ENCODE assay signal across 8 cellular contexts in genomic region chr13:26022538-26023292, GRCh38. TPM values are rescaled to one million over a fixed set of nuclear protein-coding genes. Genes with fewer than 3 reads are reported as not detected.
DNase-seq lines count a peak whose midpoint lies in the region; ATAC-seq and TF ChIP-seq lines count a peak whose summit lies in the region.

No MANE protein-coding gene starts in this region.

- no peak overlapping the region for H3K9ac ChIP-seq in subcutaneous abdominal adipose tissue (ENCODE audit: low read length in 5 of 5)

- H3K4me1 ChIP-seq in SJSA1 (replicated peaks) (peaks cover 50% of the 10 kb centered on the region), heart right ventricle (peaks cover 0 to 47% (median 23%) of the 10 kb centered on the region in 9 donors), subcutaneous abdominal adipose tissue (ENCODE audit: control insufficient read depth in 5 of 5, insufficient read depth in 5 of 5, low read length in 5 of 5) (peaks cover 3 to 44% (median 30%) of the 10 kb centered on the region in 5 donors)

- H3K27ac ChIP-seq in SJSA1 (no peak overlapping the region; the same call in 1 of the 2 replicates), heart right ventricle (peak overlapping the region in 6 of 10 donors; percentile 1 to 46 (median 20)), subcutaneous abdominal adipose tissue (ENCODE audit: low read depth, low read length) (peak overlapping the region; percentile 2)

- DNase-seq in SJSA1 (ENCODE audit: low read depth in 1 of 2, low spot score in 2 of 2), result peak; percentile 59 to 76
- peak; percentile 77 to 81 for DNase-seq in heart right ventricle
- DNase-seq in OCI-M2 (lab: John Stamatoyannopoulos, UW; ENCODE audit: unreplicated experiment), result no peak
- no peak for DNase-seq in midbrain (lab: John Stamatoyannopoulos, UW)
- no peak for DNase-seq in stimulated activated CD4-positive, alpha-beta T cell treated with anti-CD3 and anti-CD28 coated beads, Interleukin-4, amount 100 ng/mL, for 4 hours

- H3K27me3 ChIP-seq in SJSA1 (replicated peaks), result no peaks in the 10 kb centered on the region
- H3K27me3 ChIP-seq in heart right ventricle, result peaks cover 0 to 45% (median 14%) of the 10 kb centered on the region in 7 donors
- H3K27me3 ChIP-seq in subcutaneous abdominal adipose tissue (ENCODE audit: control insufficient read depth in 5 of 5, insufficient read depth in 4 of 5, low read length in 5 of 5), result no peaks in the 10 kb centered on the region

- no peak for TF ChIP-seq CTCF in heart right ventricle (IDR thresholded peaks at IDR 0.05)

- ATAC-seq in HG03354 (IDR thresholded peaks at IDR 0.05; ENCODE audit: poor library complexity, severe bottlenecking, unreplicated experiment) (peak; percentile 42), heart right ventricle (peak; percentile 66 to 97 (median 93)), GM19397 (IDR thresholded peaks at IDR 0.05; ENCODE audit: unreplicated experiment) (no peak)

- H3K36me3 ChIP-seq in SJSA1 (no peaks in the 10 kb centered on the region), heart right ventricle (no peaks in the 10 kb centered on the region), subcutaneous abdominal adipose tissue (ENCODE audit: control insufficient read depth in 5 of 5, insufficient read depth in 5 of 5, low read length in 5 of 5) (no peaks in the 10 kb centered on the region)

- intact Hi-C loops in heart right ventricle (cut with DNase I), result no loop called here

- no peaks in the 10 kb centered on the region for H3K9me3 ChIP-seq in SJSA1 (replicated peaks)
- H3K9me3 ChIP-seq in heart right ventricle, result no peaks in the 10 kb centered on the region
- no peaks in the 10 kb centered on the region for H3K9me3 ChIP-seq in subcutaneous abdominal adipose tissue (ENCODE audit: control insufficient read depth in 5 of 5, low read length in 5 of 5)

- H3K4me3 ChIP-seq in SJSA1 (no peak overlapping the region), heart right ventricle (no peak overlapping the region), subcutaneous abdominal adipose tissue (ENCODE audit: low read depth in 1 of 5, low read length in 5 of 5) (no peak overlapping the region)

- 41 to 51% methylated on average over 13 of the region's 13 CpGs for WGBS in heart right ventricle, 2 donors

RNA-seq across cellular contexts. Expression of gene SHISA2, which starts 29.1 kb away (rescaled TPM):
- total RNA-seq in SJSA1 (2014; rRNA removed; shearing (Covaris generic)), result 1.3 and 2.6 TPM in 2 replicates
- total RNA-seq in heart right ventricle, result under 1 TPM in 9 of 10 donors, not detected in 1; 0.12 to 0.94 (median 0.28) TPM
- polyA plus RNA-seq in heart right ventricle, result under 1 TPM; 0.06 to 0.22 TPM

Comparison
In these comparisons a context has a peak if more than half of its experiments do, and no peak if none do; other contexts are left out.
1. DNase-seq: peak in SJSA1 (2 of 2) and heart right ventricle (2 of 2); none in OCI-M2 (single experiment), midbrain (single experiment) and stimulated activated CD4-positive, alpha-beta T cell treated with anti-CD3 and anti-CD28 coated beads, Interleukin-4, amount 100 ng/mL, for 4 hours (0 of 2).